Comparison of ENCODE assay signal across 20 cellular contexts in genomic region chr6:2036084-2037023, GRCh38.
"Had no signal": no experiment of that assay in that cellular context is flagged by ENCODE, and none has a peak within 500 bp of the region (broad histone marks: within the 10 kb centered on the region; RNA-seq: fewer than 3 reads in every experiment).

No MANE protein-coding gene starts in this region.

- H3K4me3 Mint-ChIP-seq: immature natural killer cell; memory B cell; natural killer cell treated with Interleukin-12 subunit alpha and Interleukin-12 subunit beta and Interleukin-15 and Interleukin-18, amount 100 ng/mL, for 72 hours; stimulated activated memory B cell treated with anti-CD40 and anti-IgM and Interleukin-4, amounts not matched to agents 10 μg/mL and 1 μg/mL and 100 μg/mL, for 72 hours; stimulated activated naive CD8-positive, alpha-beta T cell treated with anti-CD3 and anti-CD28 coated beads, Interleukin-15, Interleukin-2, amounts not matched to agents 100 ng/mL and 50 ng/mL, for 24 hours had no signal

- H3K9me3 Mint-ChIP-seq: immature natural killer cell; memory B cell; natural killer cell treated with Interleukin-12 subunit alpha and Interleukin-12 subunit beta and Interleukin-15 and Interleukin-18, amount 100 ng/mL, for 72 hours; stimulated activated memory B cell treated with anti-CD40 and anti-IgM and Interleukin-4, amounts not matched to agents 10 μg/mL and 1 μg/mL and 100 μg/mL, for 72 hours; stimulated activated naive CD8-positive, alpha-beta T cell treated with anti-CD3 and anti-CD28 coated beads, Interleukin-15, Interleukin-2, amounts not matched to agents 100 ng/mL and 50 ng/mL, for 24 hours had no signal

- FAIRE-seq: keratinocyte had no signal

- H3K4me3 ChIP-seq: colonic mucosa, gastrocnemius medialis, left ventricle myocardium inferior, lower lobe of right lung, prostate gland, spleen, tibial artery, upper lobe of left lung, uterus had no signal

- H3K27ac Mint-ChIP-seq: immature natural killer cell; memory B cell; natural killer cell treated with Interleukin-12 subunit alpha and Interleukin-12 subunit beta and Interleukin-15 and Interleukin-18, amount 100 ng/mL, for 72 hours; stimulated activated memory B cell treated with anti-CD40 and anti-IgM and Interleukin-4, amounts not matched to agents 10 μg/mL and 1 μg/mL and 100 μg/mL, for 72 hours; stimulated activated naive CD8-positive, alpha-beta T cell treated with anti-CD3 and anti-CD28 coated beads, Interleukin-15, Interleukin-2, amounts not matched to agents 100 ng/mL and 50 ng/mL, for 24 hours had no signal

- ATAC-seq: gastrocnemius medialis; lower lobe of right lung; natural killer cell treated with Interleukin-12 subunit alpha and Interleukin-12 subunit beta and Interleukin-15 and Interleukin-18, amount 100 ng/mL, for 72 hours; stimulated activated memory B cell treated with anti-CD40 and anti-IgM and Interleukin-4, amounts not matched to agents 10 μg/mL and 1 μg/mL and 100 μg/mL, for 72 hours had no signal

- H3K36me3 Mint-ChIP-seq: immature natural killer cell; memory B cell; natural killer cell treated with Interleukin-12 subunit alpha and Interleukin-12 subunit beta and Interleukin-15 and Interleukin-18, amount 100 ng/mL, for 72 hours had no signal

- DNase-seq: colonic mucosa; dermis blood vessel endothelial cell; gastrocnemius medialis; immature natural killer cell; left ventricle myocardium inferior; lower lobe of right lung; midbrain; spleen; stimulated activated CD4-positive, alpha-beta T cell treated with anti-CD3 and anti-CD28 coated beads, Interleukin-15, amount 100 ng/mL, for 24 hours; stimulated activated CD4-positive, alpha-beta T cell treated with anti-CD3 and anti-CD28 coated beads, Interleukin-1b, Interleukin-23, amount 100 ng/mL, for 48 hours; stimulated activated CD4-positive, alpha-beta T cell treated with anti-CD3 and anti-CD28 coated beads, Interleukin-4, amount 100 ng/mL, for 24 hours; tibial artery; upper lobe of left lung; uterus had no signal

- H3K27me3 Mint-ChIP-seq: memory B cell; natural killer cell treated with Interleukin-12 subunit alpha and Interleukin-12 subunit beta and Interleukin-15 and Interleukin-18, amount 100 ng/mL, for 72 hours; stimulated activated memory B cell treated with anti-CD40 and anti-IgM and Interleukin-4, amounts not matched to agents 10 μg/mL and 1 μg/mL and 100 μg/mL, for 72 hours; stimulated activated naive CD8-positive, alpha-beta T cell treated with anti-CD3 and anti-CD28 coated beads, Interleukin-15, Interleukin-2, amounts not matched to agents 100 ng/mL and 50 ng/mL, for 24 hours had no signal

- H3K4me1 Mint-ChIP-seq: memory B cell; stimulated activated memory B cell treated with anti-CD40 and anti-IgM and Interleukin-4, amounts not matched to agents 10 μg/mL and 1 μg/mL and 100 μg/mL, for 72 hours had no signal
